18 cellular contexts compared by ENCODE assay signal in genomic region chr2:46197672-46198071, GRCh38.
DNase-seq lines count a peak whose midpoint lies in the region; ATAC-seq, FAIRE-seq and TF ChIP-seq lines count a peak whose summit lies in the region.
"Had no signal": no experiment of that assay in that cellular context is flagged by ENCODE, and none has a peak within 500 bp of the region (broad histone marks: within the 10 kb centered on the region; RNA-seq: fewer than 3 reads in every experiment).

No MANE protein-coding gene starts in this region.

- H3K4me1 ChIP-seq in astrocyte (ENCODE audit: insufficient read depth, low read length) (no peaks in the 10 kb centered on the region), upper lobe of right lung (peaks cover 17% of the 10 kb centered on the region)

- H3K4me3 ChIP-seq in astrocyte (ENCODE audit: insufficient read depth, low read depth, low read length), result no peak overlapping the region
- no peak overlapping the region for H3K4me3 ChIP-seq in upper lobe of right lung
- H3K4me3 ChIP-seq: GM23338 had no signal

- no peak overlapping the region for H2AFZ ChIP-seq in astrocyte (ENCODE audit: low read depth, low read length)
- H2AFZ ChIP-seq: GM23338 had no signal

- FAIRE-seq in astrocyte (lab: Jason Lieb, UNC), result no peak
- FAIRE-seq: A204.1, G401.6 had no signal

- TF ChIP-seq CTCF in GM13976 (IDR thresholded peaks at IDR 0.05; ENCODE audit: borderline replicate concordance, control extremely low read depth, extremely low read depth, insufficient read depth, missing control alignments), result no peak
- TF ChIP-seq CTCF in astrocyte (IDR thresholded peaks at IDR 0.05; ENCODE audit: insufficient read depth, low read depth, low read length), result no peak
- TF ChIP-seq CTCF in nephron progenitor cell (IDR thresholded peaks at IDR 0.05), result no peak
- no peak for TF ChIP-seq CTCF in upper lobe of right lung (IDR thresholded peaks at IDR 0.05)

- in situ Hi-C loops in GM13976 (cut with MboI; ENCODE audit: low sequenced_read_pairs, unreplicated experiment), result no loop called here

- peaks cover 26% of the 10 kb centered on the region for H3K4me1 Mint-ChIP-seq in activated T-cell treated with anti-CD3 and anti-CD28 coated beads, Interleukin-2, amount 50 U/mL, for 72 hours (ENCODE audit: low read depth)
- peaks cover 11% of the 10 kb centered on the region for H3K4me1 Mint-ChIP-seq in astrocyte (ENCODE audit: low read depth, unreplicated experiment)
- H3K4me1 Mint-ChIP-seq in nephron progenitor cell, result peaks cover 4% of the 10 kb centered on the region
- H3K4me1 Mint-ChIP-seq: GM23338 had no signal

- no peaks in the 10 kb centered on the region for H3K79me2 ChIP-seq in astrocyte (ENCODE audit: insufficient read depth, low read length)

- no peaks in the 10 kb centered on the region for H3K9me3 Mint-ChIP-seq in activated T-cell treated with anti-CD3 and anti-CD28 coated beads, Interleukin-2, amount 50 U/mL, for 72 hours
- H3K9me3 Mint-ChIP-seq in astrocyte (ENCODE audit: unreplicated experiment) (peaks cover 13% of the 10 kb centered on the region), nephron progenitor cell (peaks cover 8% of the 10 kb centered on the region)
- H3K9me3 Mint-ChIP-seq: GM23338 had no signal

- H3K9me3 ChIP-seq in astrocyte (ENCODE audit: insufficient read depth, low read depth, low read length), result peaks cover 2% of the 10 kb centered on the region
- no peaks in the 10 kb centered on the region for H3K9me3 ChIP-seq in upper lobe of right lung
- H3K9me3 ChIP-seq: Caco-2 had no signal

- peak; percentile 21 to 36 for ATAC-seq in activated T-cell treated with anti-CD3 and anti-CD28 coated beads, Interleukin-2, amount 50 U/mL, for 72 hours (replicated peaks in 1 of 2)
- no peak for ATAC-seq in upper lobe of right lung
- ATAC-seq: GM23338, PC-3 had no signal

- no peak overlapping the region for H3K9ac ChIP-seq in astrocyte (ENCODE audit: low read length)

- peak overlapping the region; percentile 82 for H3K27ac Mint-ChIP-seq in activated T-cell treated with anti-CD3 and anti-CD28 coated beads, Interleukin-2, amount 50 U/mL, for 72 hours
- H3K27ac Mint-ChIP-seq in astrocyte (ENCODE audit: unreplicated experiment) (peak overlapping the region; percentile 77), nephron progenitor cell (peak overlapping the region; percentile 59)
- H3K27ac Mint-ChIP-seq: GM23338 had no signal

- intact Hi-C loops in upper lobe of right lung (cut with DNase I), result no loop called here

- H3K27ac ChIP-seq in astrocyte (ENCODE audit: low read depth, low read length), result no peak overlapping the region
- H3K27ac ChIP-seq in upper lobe of right lung, result no peak overlapping the region
- H3K27ac ChIP-seq: C4-2B had no signal

- H3K27me3 ChIP-seq in astrocyte (ENCODE audit: insufficient read depth, low read length) (no peaks in the 10 kb centered on the region), upper lobe of right lung (no peaks in the 10 kb centered on the region)

- no peak for DNase-seq in activated T-cell treated with anti-CD3 and anti-CD28 coated beads, Interleukin-2, amount 50 U/mL, for 72 hours
- DNase-seq in activated T-cell treated with anti-CD3 and anti-CD28 coated beads, Interleukin-2, amount 50 U/mL, for 1 hour, result no peak
- peak; percentile 20 for DNase-seq in GM13976 (ENCODE audit: low spot score)
- no peak for DNase-seq in astrocyte (ENCODE audit: low read depth)
- DNase-seq in nephron progenitor cell, result no peak
- DNase-seq in upper lobe of right lung, result no peak
- no peak for DNase-seq in H4 (ENCODE audit: low spot score)
- no peak for DNase-seq in NCI-H1436 (lab: John Stamatoyannopoulos, UW)
- DNase-seq: Caco-2, DMS53, NCI-H1092, NCI-H1694 treated with DMSO at 0.1 percent for 48 hours, NCI-H69, PC-3 had no signal

- H4K20me1 ChIP-seq in astrocyte (ENCODE audit: insufficient read depth, low read length), result no peaks in the 10 kb centered on the region

- H3K27me3 Mint-ChIP-seq in activated T-cell treated with anti-CD3 and anti-CD28 coated beads, Interleukin-2, amount 50 U/mL, for 72 hours (ENCODE audit: low read depth), result no peaks in the 10 kb centered on the region
- H3K27me3 Mint-ChIP-seq in astrocyte (ENCODE audit: low read depth, unreplicated experiment), result peaks cover 14% of the 10 kb centered on the region
- peaks cover 6% of the 10 kb centered on the region for H3K27me3 Mint-ChIP-seq in nephron progenitor cell (ENCODE audit: low read depth, poor library complexity)

- no peaks in the 10 kb centered on the region for H3K36me3 ChIP-seq in astrocyte (ENCODE audit: insufficient read depth, low read length)
- no peaks in the 10 kb centered on the region for H3K36me3 ChIP-seq in upper lobe of right lung

- no peak overlapping the region for H3K4me3 Mint-ChIP-seq in activated T-cell treated with anti-CD3 and anti-CD28 coated beads, Interleukin-2, amount 50 U/mL, for 72 hours
- no peak overlapping the region for H3K4me3 Mint-ChIP-seq in astrocyte (ENCODE audit: unreplicated experiment)
- no peak overlapping the region for H3K4me3 Mint-ChIP-seq in nephron progenitor cell
- H3K4me3 Mint-ChIP-seq: GM23338 had no signal

- no peaks in the 10 kb centered on the region for H3K36me3 Mint-ChIP-seq in activated T-cell treated with anti-CD3 and anti-CD28 coated beads, Interleukin-2, amount 50 U/mL, for 72 hours (ENCODE audit: insufficient read depth in 2 of 2)
- no peaks in the 10 kb centered on the region for H3K36me3 Mint-ChIP-seq in astrocyte (ENCODE audit: low read depth, unreplicated experiment)
- no peaks in the 10 kb centered on the region for H3K36me3 Mint-ChIP-seq in nephron progenitor cell (ENCODE audit: low read depth)

- H3K4me2 ChIP-seq in astrocyte (ENCODE audit: low read length), result no peak overlapping the region
- H3K4me2 ChIP-seq: GM23338 had no signal
